ENCODE assay signal across 18 cellular contexts in the genomic region with DNA sequence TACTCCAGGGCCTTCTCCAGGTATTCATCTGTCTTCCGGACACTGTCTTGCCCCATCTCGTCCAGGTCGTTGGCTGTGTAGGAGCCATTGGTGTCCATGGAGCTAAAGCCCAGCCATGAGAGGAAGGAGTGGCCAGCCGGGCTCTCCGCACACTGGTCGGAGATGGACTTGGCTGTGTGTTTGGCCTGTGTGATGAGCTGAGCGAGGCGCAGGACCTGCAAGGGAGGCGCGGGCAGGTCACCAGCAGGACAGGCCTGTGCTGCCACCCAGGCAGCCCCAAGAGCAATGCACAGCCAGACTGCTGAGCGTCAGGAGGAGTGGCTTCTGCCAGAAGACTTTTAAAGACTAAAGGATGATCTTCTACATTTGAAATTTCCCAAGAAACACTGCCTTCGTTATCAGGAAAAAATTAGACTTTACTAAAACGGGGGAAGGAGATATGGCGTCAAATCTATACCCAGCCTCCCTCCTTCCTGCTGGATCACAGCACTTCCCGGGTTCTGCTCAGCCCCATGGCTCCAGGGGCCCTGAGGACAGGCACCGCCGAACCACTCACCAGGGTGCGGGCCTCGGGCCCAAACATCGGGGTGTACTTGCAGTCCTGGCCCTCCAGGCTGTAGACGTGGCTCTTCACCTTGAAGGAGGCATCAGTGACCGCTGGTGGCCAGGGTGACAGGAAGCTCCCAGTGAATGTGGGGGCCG. TPM values are rescaled to one million over a fixed set of nuclear protein-coding genes. Genes with fewer than 3 reads are reported as not detected.
"Had no signal": no experiment of that assay in that cellular context is flagged by ENCODE, and none has a peak within 500 bp of the region (broad histone marks: within the 10 kb centered on the region; RNA-seq: fewer than 3 reads in every experiment).

No MANE protein-coding gene starts in this region.

RNA-seq across cellular contexts. Expression of a gene that starts 24.9 kb away (rescaled TPM):
- total RNA-seq: activated B cell treated with CpG ODN at 0.5 μM for 24 hours; activated CD4-positive, alpha-beta memory T cell treated with anti-CD3 and anti-CD28 coated beads for 36 hours; activated CD4-positive, alpha-beta T cell treated with anti-CD3 and anti-CD28 coated beads, Interleukin-2, amount 10 ng/mL, durations not matched to agents 24 days and 14 days; activated CD8-positive, alpha-beta memory T cell treated with anti-CD3 and anti-CD28 coated beads for 36 hours; activated CD8-positive, alpha-beta T cell treated with anti-CD3 and anti-CD28 coated beads for 36 hours; activated naive CD4-positive, alpha-beta T cell treated with anti-CD3 and anti-CD28 coated beads for 36 hours; activated naive CD4-positive, alpha-beta T cell treated with anti-CD3 and anti-CD28 coated beads, Interleukin-2, amount 50 U/mL, for 72 hours; activated naive CD8-positive, alpha-beta T cell treated with anti-CD3 and anti-CD28 coated beads for 36 hours; activated T-cell treated with anti-CD3 and anti-CD28 coated beads, Interleukin-2, amount 50 U/mL, for 4 hours; activated T-cell treated with anti-CD3 and anti-CD28 coated beads, Interleukin-2, amount 50 U/mL, for 72 hours; activated T-helper 1 cell treated with anti-CD3 and anti-CD28 coated beads, Interleukin-12 subunit alpha, Interleukin-12 subunit beta, Interleukin-2, Interleukin-4 antibody, amounts not matched to agents 30 ng/mL and 10 ng/mL and 1 ng/mL, durations not matched to agents 14 hours and 24 hours and 36 hours; activated T-helper 17 cell treated with anti-CD3 and anti-CD28 coated beads, Interleukin-2, amount 50 U/mL, for 72 hours; adrenal gland; body of pancreas; cardiac septum had no signal
- polyA plus RNA-seq: adrenal gland, aorta had no signal

RNA-seq across cellular contexts. Expression of a gene that starts 44.4 kb away (rescaled TPM):
- total RNA-seq: activated B cell treated with CpG ODN at 0.5 μM for 24 hours; activated CD4-positive, alpha-beta memory T cell treated with anti-CD3 and anti-CD28 coated beads for 36 hours; activated CD4-positive, alpha-beta T cell treated with anti-CD3 and anti-CD28 coated beads, Interleukin-2, amount 10 ng/mL, durations not matched to agents 24 days and 14 days; activated CD8-positive, alpha-beta memory T cell treated with anti-CD3 and anti-CD28 coated beads for 36 hours; activated CD8-positive, alpha-beta T cell treated with anti-CD3 and anti-CD28 coated beads for 36 hours; activated naive CD4-positive, alpha-beta T cell treated with anti-CD3 and anti-CD28 coated beads for 36 hours; activated naive CD4-positive, alpha-beta T cell treated with anti-CD3 and anti-CD28 coated beads, Interleukin-2, amount 50 U/mL, for 72 hours; activated naive CD8-positive, alpha-beta T cell treated with anti-CD3 and anti-CD28 coated beads for 36 hours; activated T-cell treated with anti-CD3 and anti-CD28 coated beads, Interleukin-2, amount 50 U/mL, for 4 hours; activated T-cell treated with anti-CD3 and anti-CD28 coated beads, Interleukin-2, amount 50 U/mL, for 72 hours; activated T-helper 1 cell treated with anti-CD3 and anti-CD28 coated beads, Interleukin-12 subunit alpha, Interleukin-12 subunit beta, Interleukin-2, Interleukin-4 antibody, amounts not matched to agents 30 ng/mL and 10 ng/mL and 1 ng/mL, durations not matched to agents 14 hours and 24 hours and 36 hours; activated T-helper 17 cell treated with anti-CD3 and anti-CD28 coated beads, Interleukin-2, amount 50 U/mL, for 72 hours; adrenal gland; aorta; astrocyte; body of pancreas; breast epithelium had no signal
- polyA plus RNA-seq: adrenal gland had no signal
